In genomic region chr6:26122793-26123674, GRCh38 we compare ENCODE assay signal across 8 cellular contexts. TPM values are rescaled to one million over a fixed set of nuclear protein-coding genes. Genes with fewer than 3 reads are reported as not detected.
DNase-seq lines count a peak whose midpoint lies in the region; ATAC-seq and TF ChIP-seq lines count a peak whose summit lies in the region.

No MANE protein-coding gene starts in this region.

- peak; percentile 52 for ATAC-seq in HG03439 (IDR thresholded peaks at IDR 0.05; ENCODE audit: unreplicated experiment)
- peak; percentile 57 for ATAC-seq in activated CD4-positive, alpha-beta T cell treated with anti-CD3 and anti-CD28 coated beads for 36 hours

- H3K4me1 Mint-ChIP-seq in activated CD4-positive, alpha-beta T cell treated with anti-CD3 and anti-CD28 coated beads for 36 hours: peaks cover 34% of the 10 kb centered on the region

- DNase-seq in Ammon's horn (ENCODE audit: low spot score): peak; percentile 97
- DNase-seq in NCI-H510A treated with DMSO at 0.1 percent for 48 hours (lab: John Stamatoyannopoulos, UW): peak; percentile 99
- peak; percentile 95 for DNase-seq in activated CD4-positive, alpha-beta T cell treated with anti-CD3 and anti-CD28 coated beads for 36 hours
- peak; percentile 99 for DNase-seq in choroid plexus epithelial cell (ENCODE audit: low read depth)
- DNase-seq in kidney epithelial cell (ENCODE audit: low read depth): peak; percentile 100
- DNase-seq in stimulated activated CD4-positive, alpha-beta T cell treated with anti-CD3 and anti-CD28 coated beads, Interleukin-15, amount 100 ng/mL, for 24 hours: peak; percentile 94

- CTCF ChIA-PET in activated CD4-positive, alpha-beta T cell treated with anti-CD3 and anti-CD28 coated beads for 36 hours (lab: Charles Lee): interaction anchor here (0.6 to 2.2 kb wide), 13 partner anchors 9 to 1349 kb away, joined by 3 to 22 read pairs (median 4); a partner anchor contains a TSS

- H3K36me3 Mint-ChIP-seq in activated CD4-positive, alpha-beta T cell treated with anti-CD3 and anti-CD28 coated beads for 36 hours (ENCODE audit: low read depth): peaks cover 37% of the 10 kb centered on the region

- peak overlapping the region; percentile 82 for H3K4me3 Mint-ChIP-seq in activated CD4-positive, alpha-beta T cell treated with anti-CD3 and anti-CD28 coated beads for 36 hours

- no peaks in the 10 kb centered on the region for H3K9me3 Mint-ChIP-seq in activated CD4-positive, alpha-beta T cell treated with anti-CD3 and anti-CD28 coated beads for 36 hours (ENCODE audit: low read depth)

- intact Hi-C loops in activated CD4-positive, alpha-beta T cell treated with anti-CD3 and anti-CD28 coated beads for 36 hours (cut with DNase I, micrococcal nuclease): loop anchor here (1.0 to 5.0 kb wide), 16 partner anchors 19 to 1699 kb away; a partner anchor contains a TSS

- H3K36me3 ChIP-seq in kidney epithelial cell (ENCODE audit: control insufficient read depth, insufficient read depth, low read length): no peaks in the 10 kb centered on the region

- POLR2A ChIA-PET in activated CD4-positive, alpha-beta T cell treated with anti-CD3 and anti-CD28 coated beads for 36 hours (lab: Charles Lee): interaction anchor here (0.6 to 7.0 kb wide), 42 partner anchors 8 to 1767 kb away, joined by 3 to 542 read pairs (median 8); partner anchors contain the start of gene HFE

- H3K27me3 Mint-ChIP-seq in activated CD4-positive, alpha-beta T cell treated with anti-CD3 and anti-CD28 coated beads for 36 hours: peaks cover 3% of the 10 kb centered on the region

- TF ChIP-seq POLR2A in GM19193 (IDR thresholded peaks at IDR 0.05; ENCODE audit: extremely low read depth, insufficient read depth, insufficient read length): peak; percentile 92

- H3K4me3 ChIP-seq in choroid plexus epithelial cell (ENCODE audit: low read depth, low read length) (peak overlapping the region; percentile 76), kidney epithelial cell (ENCODE audit: low read depth, low read length) (peak overlapping the region; percentile 76)

- H3K27ac Mint-ChIP-seq in activated CD4-positive, alpha-beta T cell treated with anti-CD3 and anti-CD28 coated beads for 36 hours: peak overlapping the region; percentile 100

- no peaks in the 10 kb centered on the region for H3K27me3 ChIP-seq in kidney epithelial cell (ENCODE audit: control insufficient read depth, insufficient read depth, low read length)

- TF ChIP-seq CTCF in choroid plexus epithelial cell (conservative IDR thresholded peaks at IDR 0.05; ENCODE audit: low read depth, low read length): no peak
- TF ChIP-seq CTCF in kidney epithelial cell (IDR thresholded peaks at IDR 0.05; ENCODE audit: insufficient read depth, low read length, poor library complexity, severe bottlenecking): no peak

RNA-seq across cellular contexts. Expression of gene HFE, which starts 35.8 kb away (rescaled TPM):
- total RNA-seq in activated CD4-positive, alpha-beta T cell treated with anti-CD3 and anti-CD28 coated beads for 36 hours: 1 to 10 TPM; 1.1 to 1.4 TPM
- total RNA-seq in kidney epithelial cell: 1.4 and 2.6 TPM in 2 replicates

Comparison
In these comparisons a context has a peak if more than half of its experiments do, and no peak if none do; other contexts are left out.
1. Peak in every context shown above with its lines: DNase-seq, ATAC-seq and H3K4me3 ChIP-seq.